2 cellular contexts compared by ENCODE assay signal in genomic region chr3:129970603-129971002, GRCh38.
TF ChIP-seq lines count a peak whose summit lies in the region.

No MANE protein-coding gene starts in this region.

TF ChIP-seq in GM23338, 12 proteins besides CTCF, POLR2A, EP300 and RAD21:
- TF ChIP-seq CREB1 (CRISPR knock-in tag; IDR thresholded peaks at IDR 0.05; ENCODE audit: low read depth) (no peak), JUNB (IDR thresholded peaks at IDR 0.05; ENCODE audit: unreplicated experiment) (no peak), ZNF462 (CRISPR knock-in tag; IDR thresholded peaks at IDR 0.05) (no peak), ZNF331 (CRISPR knock-in tag; IDR thresholded peaks at IDR 0.05; ENCODE audit: low read depth) (no peak)

TF ChIP-seq in IMR-90, 13 proteins besides CTCF, POLR2A, EP300 and RAD21:
- no peak for TF ChIP-seq FOS (IDR thresholded peaks at IDR 0.05; ENCODE audit: low read depth, low read length)
- no peak for TF ChIP-seq SMC3 (IDR thresholded peaks at IDR 0.05; ENCODE audit: low read depth, low read length)
- no peak for TF ChIP-seq MAZ (IDR thresholded peaks at IDR 0.05; ENCODE audit: borderline replicate concordance, low read depth, low read length)
- TF ChIP-seq, protein P1, sequence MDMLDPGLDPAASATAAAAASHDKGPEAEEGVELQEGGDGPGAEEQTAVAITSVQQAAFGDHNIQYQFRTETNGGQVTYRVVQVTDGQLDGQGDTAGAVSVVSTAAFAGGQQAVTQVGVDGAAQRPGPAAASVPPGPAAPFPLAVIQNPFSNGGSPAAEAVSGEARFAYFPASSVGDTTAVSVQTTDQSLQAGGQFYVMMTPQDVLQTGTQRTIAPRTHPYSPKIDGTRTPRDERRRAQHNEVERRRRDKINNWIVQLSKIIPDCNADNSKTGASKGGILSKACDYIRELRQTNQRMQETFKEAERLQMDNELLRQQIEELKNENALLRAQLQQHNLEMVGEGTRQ (IDR thresholded peaks at IDR 0.05; ENCODE audit: low read depth, low read length): no peak
- no peak for TF ChIP-seq BHLHE40 (IDR thresholded peaks at IDR 0.05; ENCODE audit: low read depth, low read length)
- TF ChIP-seq CEBPB (IDR thresholded peaks at IDR 0.05; ENCODE audit: low read depth, low read length): no peak
- no peak for TF ChIP-seq MAFK (IDR thresholded peaks at IDR 0.05; ENCODE audit: low read depth, low read length)
- TF ChIP-seq NFE2L2 (IDR thresholded peaks at IDR 0.05; ENCODE audit: low read depth, low read length): no peak
- no peak for TF ChIP-seq MXI1 (IDR thresholded peaks at IDR 0.05; ENCODE audit: borderline replicate concordance, low read depth, low read length)
- TF ChIP-seq RFX5 (IDR thresholded peaks at IDR 0.05; ENCODE audit: low read depth, low read length): no peak
- TF ChIP-seq RCOR1 (IDR thresholded peaks at IDR 0.05; ENCODE audit: insufficient replicate concordance, low read length): no peak
- TF ChIP-seq ELK1 (IDR thresholded peaks at IDR 0.05; ENCODE audit: borderline replicate concordance, low read depth, low read length): no peak
